In the genomic region with DNA sequence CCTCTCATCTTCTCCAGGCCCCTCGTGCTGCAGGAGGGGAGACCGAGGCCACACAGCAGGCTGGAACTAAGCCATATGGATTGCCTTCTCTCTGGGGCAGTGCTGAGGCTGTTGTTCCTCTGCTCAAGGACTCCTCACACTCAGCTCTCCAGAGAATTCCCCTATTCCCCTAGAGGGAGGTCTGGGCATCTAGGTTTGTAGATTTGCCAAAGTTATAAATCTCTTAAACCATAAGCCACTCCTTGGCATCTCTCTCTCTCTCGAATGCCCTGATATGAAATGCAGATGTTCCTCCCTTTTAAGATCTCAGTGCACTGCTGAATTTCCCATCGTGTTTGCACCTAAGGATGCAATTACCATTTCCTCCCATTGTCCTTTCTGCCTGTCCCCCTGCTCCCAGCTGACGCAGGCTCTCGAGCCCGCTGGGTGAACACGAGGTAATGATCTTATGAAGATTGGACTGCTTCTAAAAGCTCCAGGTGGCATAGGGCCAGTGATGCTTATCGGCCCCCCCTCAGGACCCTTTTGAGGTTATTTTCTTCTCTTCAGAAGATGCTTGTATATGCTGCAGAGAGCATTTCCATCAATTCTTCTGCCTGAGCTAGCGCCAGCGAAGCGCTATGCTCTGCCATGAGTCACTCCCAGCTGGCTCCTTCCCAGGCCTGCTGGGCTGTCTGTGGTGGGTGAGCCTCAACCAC, we compare ENCODE assay signal across 13 cellular contexts.
DNase-seq lines count a peak whose midpoint lies in the region; ATAC-seq and TF ChIP-seq lines count a peak whose summit lies in the region.
"Had no signal": no experiment of that assay in that cellular context is flagged by ENCODE, and none has a peak within 500 bp of the region (broad histone marks: within the 10 kb centered on the region; RNA-seq: fewer than 3 reads in every experiment).

No MANE protein-coding gene starts in this region.

- in situ Hi-C loops in ACHN (cut with HindIII; ENCODE audit: low pct_ligation_motif_present, low pct_unique_long_range_greater_than_20kb, low sequenced_read_pairs) (no loop called here), astrocyte of the cerebellum (cut with HindIII; ENCODE audit: low sequenced_read_pairs) (no loop called here)

- DNase-seq in ACHN: peak; percentile 39
- peak; percentile 43 for DNase-seq in NCI-H1092 (lab: John Stamatoyannopoulos, UW)
- DNase-seq in astrocyte of the cerebellum (ENCODE audit: low read depth): peak; percentile 50
- DNase-seq in iris pigment epithelial cell (ENCODE audit: low read depth): peak; percentile 23
- no peak for DNase-seq in activated gamma-delta T cell treated with Interleukin-2 at 50 U/mL for 16 hours
- no peak for DNase-seq in NCI-H128 (lab: John Stamatoyannopoulos, UW; ENCODE audit: unreplicated experiment)
- DNase-seq: activated T-cell treated with anti-CD3 and anti-CD28 coated beads for 4 hours, GF-D8, NCI-H526 treated with DMSO at 0.1 percent for 48 hours had no signal

- ATAC-seq in GM21723 (IDR thresholded peaks at IDR 0.05; ENCODE audit: unreplicated experiment): no peak
- ATAC-seq in GM21619 (IDR thresholded peaks at IDR 0.05; ENCODE audit: unreplicated experiment): no peak
- ATAC-seq: WTC11 had no signal

- no peak overlapping the region for H3K4me3 ChIP-seq in astrocyte of the cerebellum (ENCODE audit: low read depth, low read length)
- H3K4me3 ChIP-seq: thoracic aorta had no signal

- no peak for TF ChIP-seq CTCF in astrocyte of the cerebellum (IDR thresholded peaks at IDR 0.05; ENCODE audit: low read depth, low read length, missing control alignments)

Comparison
In these comparisons a context has a peak if more than half of its experiments do, and no peak if none do; other contexts are left out.
1. DNase-seq: peak in ACHN (single experiment), NCI-H1092 (single experiment), astrocyte of the cerebellum (single experiment) and iris pigment epithelial cell (single experiment); none in activated gamma-delta T cell treated with Interleukin-2 at 50 U/mL for 16 hours (single experiment) and NCI-H128 (single experiment).